ENCODE assay signal across 8 cellular contexts in genomic region chr15:80060490-80061006, GRCh38. TPM values are rescaled to one million over a fixed set of nuclear protein-coding genes. Genes with fewer than 3 reads are reported as not detected.
DNase-seq lines count a peak whose midpoint lies in the region; ATAC-seq, FAIRE-seq and TF ChIP-seq lines count a peak whose summit lies in the region.
"Not testable (repeated sequence)": the region's sequence is repeated elsewhere in the genome, so short reads cannot be mapped to it uniquely, and the experiment has no call there.

No MANE protein-coding gene starts in this region.

- H3K27ac ChIP-seq in DND-41 (ENCODE audit: low read length) = peak overlapping the region; percentile 70
- peak overlapping the region; percentile 86; the same call in 1 of the 2 replicates for H3K27ac ChIP-seq in H1 (ENCODE audit: low read depth, low read length)
- H3K27ac ChIP-seq in keratinocyte (ENCODE audit: control insufficient read depth, insufficient read depth, low read length) = peak overlapping the region; percentile 95
- peak overlapping the region; percentile 34 for H3K27ac ChIP-seq in parathyroid adenoma
- not testable (repeated sequence) for H3K27ac ChIP-seq in thymus (ENCODE audit: low read depth)

- TF ChIP-seq POLR2A in H1 (IDR thresholded peaks at IDR 0.05; ENCODE audit: control extremely low read depth in 1 of 2, low read depth in 2 of 2, low read length in 2 of 2) = not testable (repeated sequence)

- in situ Hi-C loops in SK-MEL-5 (cut with HindIII; ENCODE audit: low pct_unique_long_range_greater_than_20kb, low sequenced_read_pairs) = not testable (repeated sequence)

- H3K36me3 ChIP-seq in DND-41 (ENCODE audit: insufficient read depth, low read length); H1 (ENCODE audit: control insufficient read depth in 2 of 4, insufficient read depth in 4 of 4, low read length in 3 of 4); keratinocyte (ENCODE audit: control insufficient read depth in 2 of 2, extremely low read depth in 1 of 2, insufficient read depth in 2 of 2, low read length in 2 of 2); parathyroid adenoma (ENCODE audit: control insufficient read depth, insufficient read depth, low read length); thymus (ENCODE audit: control insufficient read depth, insufficient read depth): not testable (repeated sequence)

- not testable (repeated sequence) for H3K36me3 Mint-ChIP-seq in activated T-helper 17 cell treated with anti-CD3 and anti-CD28 coated beads, Interleukin-2, amount 50 U/mL, for 72 hours (ENCODE audit: low read depth)

- not testable (repeated sequence) for H2AK5ac ChIP-seq in H1 (ENCODE audit: low read depth, low read length)

- TF ChIP-seq CTCF in DND-41 (IDR thresholded peaks at IDR 0.05; ENCODE audit: borderline replicate concordance, extremely low read depth, low read length, poor library complexity, severe bottlenecking); keratinocyte (optimal IDR thresholded peaks at IDR 0.05 in 1 of 3, IDR thresholded peaks at IDR 0.05 in 1 of 3, conservative IDR thresholded peaks at IDR 0.05 in 1 of 3; ENCODE audit: extremely low read depth in 1 of 3, insufficient read depth in 2 of 3, low read length in 3 of 3); parathyroid adenoma (IDR thresholded peaks at IDR 0.05): not testable (repeated sequence)
- TF ChIP-seq CTCF in H1 (IDR thresholded peaks at IDR 0.05; ENCODE audit: control extremely low read depth in 1 of 3, insufficient read depth in 1 of 3, low read depth in 1 of 3, low read length in 3 of 3) = peak in 1 of 3 experiments; percentile 3; a peak in 1 of 4 replicates

- H3K27me3 ChIP-seq in DND-41 (ENCODE audit: insufficient read depth, low read length, poor library complexity); H1 (replicated peaks in 1 of 4; ENCODE audit: control insufficient read depth in 3 of 4, extremely low read depth in 1 of 4, insufficient read depth in 3 of 4, low read length in 3 of 4); keratinocyte (ENCODE audit: control insufficient read depth, extremely low read depth, insufficient read depth, low read length); parathyroid adenoma (ENCODE audit: control insufficient read depth, insufficient read depth, low read length); thymus (ENCODE audit: control insufficient read depth, insufficient read depth): not testable (repeated sequence)

- dilution Hi-C loops in keratinocyte (cut with MboI; ENCODE audit: extremely low pct_ligation_motif_present, low sequenced_read_pairs) = not testable (repeated sequence)

- TF ChIP-seq RAD21 in H1 (IDR thresholded peaks at IDR 0.05 in 1 of 2, conservative IDR thresholded peaks at IDR 0.05 in 1 of 2; ENCODE audit: low read depth in 2 of 2, low read length in 2 of 2) = peak; percentile 7 to 33; a peak in 1 of 4 replicates

- not testable (repeated sequence) for H3K18ac ChIP-seq in H1 (ENCODE audit: extremely low read depth, low read length)

- 4% methylated on average over 26 of the region's 26 CpGs; no CpG with 5 or more reads in 1 of the 2 experiments for WGBS in H1 (ENCODE audit: extremely low coverage in 1 of 2, insufficient coverage in 1 of 2, insufficient read length in 1 of 2, insufficient replicate concordance in 2 of 2, low coverage in 1 of 2, low lambda C conversion rate in 2 of 2, missing lambda C conversion rate in 1 of 2), 2 experiments
- 1% methylated on average over 26 of the region's 26 CpGs for WGBS in thymus

- DNase-seq in DND-41 (peak; percentile 21), KG1 (lab: John Stamatoyannopoulos, UW) (peak; percentile 57), SK-MEL-5 (ENCODE audit: low read depth, low spot score) (peak; percentile 36)
- DNase-seq in H1 (ENCODE audit: low read depth in 1 of 2, low spot score in 2 of 2); keratinocyte (ENCODE audit: low read depth, low spot score): not testable (repeated sequence)

- H3K4me3 ChIP-seq in DND-41 (ENCODE audit: low read depth in 1 of 2, low read length in 2 of 2) = peak overlapping the region; percentile 64 to 78
- peak overlapping the region; percentile 60 to 92 (median 82) for H3K4me3 ChIP-seq in H1 (ENCODE audit: extremely low read depth in 1 of 4, insufficient read depth in 2 of 4, low read depth in 3 of 4, low read length in 4 of 4)
- peak overlapping the region; percentile 72 to 87 (median 78) for H3K4me3 ChIP-seq in keratinocyte (ENCODE audit: control insufficient read depth in 2 of 3, extremely low read depth in 1 of 3, insufficient read depth in 2 of 3, low read depth in 1 of 3, low read length in 3 of 3)
- peak overlapping the region; percentile 73 for H3K4me3 ChIP-seq in parathyroid adenoma (ENCODE audit: low read depth, low read length)
- H3K4me3 ChIP-seq in thymus (ENCODE audit: low read length) = peak overlapping the region; percentile 89

- H3K79me2 ChIP-seq in DND-41 (ENCODE audit: insufficient read depth, low read length) (peaks cover 56% of the 10 kb centered on the region), H1 (ENCODE audit: control insufficient read depth in 1 of 2, insufficient read depth in 2 of 2, low read length in 2 of 2) (peaks cover 4 to 55% of the 10 kb centered on the region in 2 experiments), keratinocyte (ENCODE audit: control insufficient read depth, insufficient read depth, low read length) (peaks cover 54% of the 10 kb centered on the region)
- H3K79me2 ChIP-seq in parathyroid adenoma = not testable (repeated sequence)

- H3K9ac ChIP-seq in DND-41 (ENCODE audit: low read depth, low read length) (peak overlapping the region; percentile 79), H1 (replicated peaks in 1 of 4; ENCODE audit: extremely low read depth in 1 of 4, low read depth in 3 of 4, low read length in 3 of 4) (peak overlapping the region; percentile 65 to 79 (median 72); a peak in 6 of 7 replicates), keratinocyte (ENCODE audit: control insufficient read depth, extremely low read depth, insufficient read depth, low read length) (peak overlapping the region; percentile 93)
- H3K9ac ChIP-seq in parathyroid adenoma = not testable (repeated sequence)

- H3K4ac ChIP-seq in H1 (replicated peaks; ENCODE audit: insufficient read length, low read depth, low read length) = not testable (repeated sequence)

- H2AFZ ChIP-seq in DND-41 (ENCODE audit: low read depth, low read length) (peak overlapping the region; percentile 45), keratinocyte (ENCODE audit: control insufficient read depth, low read length) (peak overlapping the region; percentile 37), parathyroid adenoma (peak overlapping the region; percentile 51)
- not testable (repeated sequence) for H2AFZ ChIP-seq in H1 (ENCODE audit: low read length)

- not testable (repeated sequence) for H2BK15ac ChIP-seq in H1 (ENCODE audit: low read length)

- H4K91ac ChIP-seq in H1 (replicated peaks; ENCODE audit: insufficient read length, low read length) = not testable (repeated sequence)

- CTCF ChIA-PET in H1 (lab: Charles Lee; ENCODE audit: partially characterized antibody) = interaction anchor here (0.7 to 1.3 kb wide), 6 partner anchors 10 to 183 kb away, joined by 3 to 4 read pairs (median 3); no protein-coding TSS in a partner anchor

- not testable (repeated sequence) for H3K23me2 ChIP-seq in H1 (ENCODE audit: low read depth, low read length)

- not testable (repeated sequence) for H2BK120ac ChIP-seq in H1 (replicated peaks; ENCODE audit: low read depth, low read length)

- TF ChIP-seq EP300 in H1 (IDR thresholded peaks at IDR 0.05; ENCODE audit: borderline replicate concordance in 1 of 2, low read depth in 2 of 2, low read length in 2 of 2) = not testable (repeated sequence)

- peak overlapping the region; percentile 86 for H3K4me3 Mint-ChIP-seq in activated T-helper 17 cell treated with anti-CD3 and anti-CD28 coated beads, Interleukin-2, amount 50 U/mL, for 72 hours

- H3K23ac ChIP-seq in H1 (ENCODE audit: insufficient read length) = not testable (repeated sequence)

- ATAC-seq in DND-41 (ENCODE audit: insufficient read depth, low read depth); activated T-helper 17 cell treated with anti-CD3 and anti-CD28 coated beads, Interleukin-2, amount 50 U/mL, for 72 hours (replicated peaks): not testable (repeated sequence)

- H2BK20ac ChIP-seq in H1 (ENCODE audit: low read length) = not testable (repeated sequence)

- H3K9me3 ChIP-seq in DND-41 (ENCODE audit: insufficient read depth, low read length, severe bottlenecking); H1 (ENCODE audit: insufficient read depth in 2 of 2, low read depth in 1 of 2, low read length in 1 of 2); keratinocyte (ENCODE audit: control insufficient read depth, low read depth, low read length); parathyroid adenoma (ENCODE audit: control insufficient read depth, low read length); thymus (ENCODE audit: control insufficient read depth): not testable (repeated sequence)

- H2BK5ac ChIP-seq in H1 (ENCODE audit: low read depth, low read length) = peak overlapping the region; percentile 19; the same call in 1 of the 2 replicates

- H4K5ac ChIP-seq in H1 (ENCODE audit: insufficient read length, low read depth, low read length) = peak overlapping the region; percentile 70

- H2BK12ac ChIP-seq in H1 (ENCODE audit: low read depth, low read length) = not testable (repeated sequence)

- peak overlapping the region; percentile 79 for H3K4me2 ChIP-seq in DND-41 (ENCODE audit: insufficient read depth, low read length)
- peak overlapping the region; percentile 47 to 67 for H3K4me2 ChIP-seq in H1 (ENCODE audit: insufficient read depth in 1 of 2, low read depth in 2 of 2, low read length in 2 of 2)
- H3K4me2 ChIP-seq in keratinocyte (ENCODE audit: control insufficient read depth, extremely low read depth, insufficient read depth, low read depth, low read length) = peak overlapping the region; percentile 84
- peak overlapping the region; percentile 42 for H3K4me2 ChIP-seq in parathyroid adenoma (ENCODE audit: low read length)

- not testable (repeated sequence) for H3K9me1 ChIP-seq in keratinocyte (ENCODE audit: control insufficient read depth, extremely low read depth, insufficient read depth, low read length)

- peaks cover 17% of the 10 kb centered on the region for H3K4me1 Mint-ChIP-seq in activated T-helper 17 cell treated with anti-CD3 and anti-CD28 coated beads, Interleukin-2, amount 50 U/mL, for 72 hours

- not testable (repeated sequence) for H4K8ac ChIP-seq in H1 (ENCODE audit: extremely low read depth, insufficient read depth, low read length)

- H3K4me1 ChIP-seq in DND-41 (ENCODE audit: insufficient read depth, low read length) = peaks cover 35% of the 10 kb centered on the region
- H3K4me1 ChIP-seq in H1 (replicated peaks in 1 of 4; ENCODE audit: control insufficient read depth in 3 of 4, insufficient read depth in 4 of 4, low read length in 3 of 4) = peaks cover 0 to 20% (median 13%) of the 10 kb centered on the region in 4 experiments
- H3K4me1 ChIP-seq in keratinocyte (ENCODE audit: control insufficient read depth, extremely low read depth, insufficient read depth, low read length) = peaks cover 22% of the 10 kb centered on the region
- H3K4me1 ChIP-seq in parathyroid adenoma; thymus (ENCODE audit: control insufficient read depth, insufficient read depth, low read length): not testable (repeated sequence)

- H3K27me3 Mint-ChIP-seq in activated T-helper 17 cell treated with anti-CD3 and anti-CD28 coated beads, Interleukin-2, amount 50 U/mL, for 72 hours = not testable (repeated sequence)

- H3K27ac Mint-ChIP-seq in activated T-helper 17 cell treated with anti-CD3 and anti-CD28 coated beads, Interleukin-2, amount 50 U/mL, for 72 hours = peak overlapping the region; percentile 91

- not testable (repeated sequence) for H3K79me1 ChIP-seq in H1 (ENCODE audit: low read depth, low read length)

- POLR2A ChIA-PET in H1 (lab: Charles Lee; ENCODE audit: partially characterized antibody) = interaction anchor here (0.6 to 2.5 kb wide), 7 partner anchors 8 to 277 kb away, joined by 3 to 11 read pairs (median 5); no protein-coding TSS in a partner anchor

- FAIRE-seq in H1 (lab: Jason Lieb, UNC); keratinocyte (lab: Jason Lieb, UNC): not testable (repeated sequence)

- H3K9me3 Mint-ChIP-seq in activated T-helper 17 cell treated with anti-CD3 and anti-CD28 coated beads, Interleukin-2, amount 50 U/mL, for 72 hours = not testable (repeated sequence)

- not testable (repeated sequence) for H3K56ac ChIP-seq in H1 (replicated peaks; ENCODE audit: insufficient read length, low read depth, low read length)

- H4K20me1 ChIP-seq in DND-41 (ENCODE audit: insufficient read depth, low read length); H1 (replicated peaks in 1 of 2; ENCODE audit: control insufficient read depth in 1 of 2, insufficient read depth in 2 of 2, low read length in 2 of 2); keratinocyte (ENCODE audit: control insufficient read depth, extremely low read depth, insufficient read depth, low read length): not testable (repeated sequence)

- not testable (repeated sequence) for H3K14ac ChIP-seq in H1 (ENCODE audit: insufficient read length)

RNA-seq across cellular contexts. Expression of gene ZFAND6, which starts 1.1 kb away (rescaled TPM):
- 137 and 145 TPM in 2 replicates for total RNA-seq in SK-MEL-5 (2014; rRNA removed; shearing (Covaris generic))
- 113 and 117 TPM in 2 replicates for polyA plus RNA-seq in SK-MEL-5 (2015; cell fraction: cytosol; rRNA removed)
- polyA plus RNA-seq in SK-MEL-5 (2015; cell fraction: nucleus; rRNA removed) = 73.8 and 85.7 TPM in 2 replicates
- 10 to 100 TPM; 26.2 to 35.2 TPM for total RNA-seq in activated T-helper 17 cell treated with anti-CD3 and anti-CD28 coated beads, Interleukin-2, amount 50 U/mL, for 72 hours
- 122 and 136 TPM in 2 replicates for total RNA-seq in H1 (2021; fragmentation: NEBNext Ultra II Directional; extraction: Animal tissue kit (Norgen Biotek cat#: 25700))
- polyA plus RNA-seq in H1 (2011; rRNA removed) (158 and 237 TPM in 2 replicates), keratinocyte (76.3 to 143 TPM (median 142 TPM) in 3 replicates), thymus (97.8 TPM)
- polyA plus RNA-seq in H1 (2011; cell fraction: cytosol; rRNA removed) = 219 TPM
- 92.7 TPM for polyA plus RNA-seq in H1 (2011; cell fraction: nucleus; rRNA removed)
- 105 to 113 TPM (median 109 TPM) in 4 replicates for polyA plus RNA-seq in H1 (2012, experiment 1 of 2)
- 22.2 TPM for polyA plus RNA-seq in H1 (2012, experiment 2 of 2)
- 111 TPM for polyA plus RNA-seq in H1 (2013, experiment 1 of 2)
- 123 TPM for polyA plus RNA-seq in H1 (2013, experiment 2 of 2)
- 200 and 255 TPM in 2 replicates for polyA minus RNA-seq in H1 (2011; rRNA and poly(A)+ RNA removed)
- polyA minus RNA-seq in H1 (2011; cell fraction: cytosol; rRNA and poly(A)+ RNA removed) = 132 TPM
- polyA minus RNA-seq in H1 (2011; cell fraction: nucleus; rRNA and poly(A)+ RNA removed) = 127 TPM
- polyA plus RNA-seq in keratinocyte (2011; ENCODE audit: low read depth) = 119 TPM
- polyA plus RNA-seq in keratinocyte (2011; cell fraction: cytosol; rRNA removed) = 69.3 and 130 TPM in 2 replicates
- polyA plus RNA-seq in keratinocyte (2011; cell fraction: nucleus; rRNA removed) = 76.2 and 94.2 TPM in 2 replicates
- 65.0 and 95.4 TPM in 2 replicates for polyA plus RNA-seq in keratinocyte (2012; ENCODE audit: low replicate concordance)
- polyA minus RNA-seq in keratinocyte = 13.2 to 111 TPM (median 97.5 TPM) in 3 replicates
- 85.6 TPM for polyA minus RNA-seq in keratinocyte (2011; cell fraction: cytosol; rRNA and poly(A)+ RNA removed)
- 47.2 and 67.4 TPM in 2 replicates for polyA minus RNA-seq in keratinocyte (2011; cell fraction: nucleus; rRNA and poly(A)+ RNA removed)
